In genomic region chr19:30959011-30959410, GRCh38 we compare ENCODE assay signal across 37 cellular contexts.
"Had no signal": no experiment of that assay in that cellular context is flagged by ENCODE, and none has a peak within 500 bp of the region (broad histone marks: within the 10 kb centered on the region; RNA-seq: fewer than 3 reads in every experiment).

No MANE protein-coding gene starts in this region.

- H3K4me1 Mint-ChIP-seq: activated naive CD4-positive, alpha-beta T cell treated with anti-CD3 and anti-CD28 coated beads, Interleukin-2, amount 10 ng/mL, durations not matched to agents 7 days and 5 days; activated naive CD4-positive, alpha-beta T cell treated with anti-CD3 and anti-CD28 coated beads, Interleukin-2, amount 50 U/mL, for 24 hours; activated naive CD8-positive, alpha-beta T cell treated with anti-CD3 and anti-CD28 coated beads for 36 hours; activated naive CD8-positive, alpha-beta T cell treated with anti-CD3 and anti-CD28 coated beads, Interleukin-2, amount 10 ng/mL, durations not matched to agents 7 days and 5 days; activated naive CD8-positive, alpha-beta T cell treated with anti-CD3 and anti-CD28 coated beads, Interleukin-2, amount 50 U/mL, for 24 hours; central memory CD8-positive, alpha-beta T cell had no signal

- H3K27ac ChIP-seq: adrenal gland, ascending aorta, body of pancreas, brain microvascular endothelial cell, breast epithelium, cardiac muscle cell had no signal

- H3K36me3 ChIP-seq: adrenal gland, ascending aorta, brain microvascular endothelial cell, breast epithelium, cardiac muscle cell had no signal

- H3K9me3 Mint-ChIP-seq: activated naive CD4-positive, alpha-beta T cell treated with anti-CD3 and anti-CD28 coated beads, Interleukin-2, amount 10 ng/mL, durations not matched to agents 7 days and 5 days; activated naive CD4-positive, alpha-beta T cell treated with anti-CD3 and anti-CD28 coated beads, Interleukin-2, amount 50 U/mL, for 24 hours; activated naive CD8-positive, alpha-beta T cell treated with anti-CD3 and anti-CD28 coated beads for 36 hours; activated T-helper 17 cell treated with anti-CD3 and anti-CD28 coated beads, Interleukin-2, amount 50 U/mL, for 72 hours; central memory CD8-positive, alpha-beta T cell had no signal

- H3K4me3 Mint-ChIP-seq: activated naive CD4-positive, alpha-beta T cell treated with anti-CD3 and anti-CD28 coated beads for 36 hours; activated naive CD4-positive, alpha-beta T cell treated with anti-CD3 and anti-CD28 coated beads, Interleukin-2, amount 10 ng/mL, durations not matched to agents 7 days and 5 days; activated naive CD4-positive, alpha-beta T cell treated with anti-CD3 and anti-CD28 coated beads, Interleukin-2, amount 50 U/mL, for 24 hours; activated naive CD8-positive, alpha-beta T cell; activated naive CD8-positive, alpha-beta T cell treated with anti-CD3 and anti-CD28 coated beads for 36 hours; activated naive CD8-positive, alpha-beta T cell treated with anti-CD3 and anti-CD28 coated beads, Interleukin-2, amount 10 ng/mL, durations not matched to agents 7 days and 5 days; activated naive CD8-positive, alpha-beta T cell treated with anti-CD3 and anti-CD28 coated beads, Interleukin-2, amount 50 U/mL, for 24 hours; activated T-cell treated with anti-CD3 and anti-CD28 coated beads, Interleukin-2, amount 50 U/mL, for 24 hours; activated T-cell treated with anti-CD3 and anti-CD28 coated beads, Interleukin-2, amount 50 U/mL, for 4 hours; activated T-cell treated with anti-CD3 and anti-CD28 coated beads, Interleukin-2, amount 50 U/mL, for 72 hours; activated T-helper 1 cell treated with anti-CD3 and anti-CD28 coated beads, Interleukin-12 subunit alpha, Interleukin-12 subunit beta, Interleukin-2, Interleukin-4 antibody, amounts not matched to agents 30 ng/mL and 10 ng/mL and 1 ng/mL, durations not matched to agents 14 hours and 24 hours and 36 hours; activated T-helper 17 cell treated with anti-CD3 and anti-CD28 coated beads, Interleukin-2, amount 50 U/mL, for 72 hours; brain; central memory CD8-positive, alpha-beta T cell had no signal

- H3K36me3 Mint-ChIP-seq: activated naive CD4-positive, alpha-beta T cell treated with anti-CD3 and anti-CD28 coated beads, Interleukin-2, amount 10 ng/mL, durations not matched to agents 7 days and 5 days; activated naive CD4-positive, alpha-beta T cell treated with anti-CD3 and anti-CD28 coated beads, Interleukin-2, amount 50 U/mL, for 24 hours; activated naive CD4-positive, alpha-beta T cell treated with anti-CD3 and anti-CD28 coated beads, Interleukin-2, amount 50 U/mL, for 72 hours; activated naive CD8-positive, alpha-beta T cell; activated naive CD8-positive, alpha-beta T cell treated with anti-CD3 and anti-CD28 coated beads for 36 hours; activated naive CD8-positive, alpha-beta T cell treated with anti-CD3 and anti-CD28 coated beads, Interleukin-2, amount 10 ng/mL, durations not matched to agents 7 days and 5 days; brain had no signal

- H3K27me3 ChIP-seq: ascending aorta, body of pancreas, brain microvascular endothelial cell, breast epithelium, cardiac muscle cell had no signal

- H3K27me3 Mint-ChIP-seq: activated naive CD4-positive, alpha-beta T cell treated with anti-CD3 and anti-CD28 coated beads, Interleukin-2, amount 10 ng/mL, durations not matched to agents 7 days and 5 days; activated naive CD8-positive, alpha-beta T cell treated with anti-CD3 and anti-CD28 coated beads, Interleukin-2, amount 10 ng/mL, durations not matched to agents 7 days and 5 days had no signal

- H3K27ac Mint-ChIP-seq: activated naive CD4-positive, alpha-beta T cell treated with anti-CD3 and anti-CD28 coated beads for 36 hours; activated naive CD4-positive, alpha-beta T cell treated with anti-CD3 and anti-CD28 coated beads, Interleukin-2, amount 10 ng/mL, durations not matched to agents 7 days and 5 days; activated naive CD4-positive, alpha-beta T cell treated with anti-CD3 and anti-CD28 coated beads, Interleukin-2, amount 50 U/mL, for 24 hours; activated naive CD4-positive, alpha-beta T cell treated with anti-CD3 and anti-CD28 coated beads, Interleukin-2, amount 50 U/mL, for 72 hours; activated naive CD8-positive, alpha-beta T cell; activated naive CD8-positive, alpha-beta T cell treated with anti-CD3 and anti-CD28 coated beads for 36 hours; activated naive CD8-positive, alpha-beta T cell treated with anti-CD3 and anti-CD28 coated beads, Interleukin-2, amount 10 ng/mL, durations not matched to agents 7 days and 5 days; activated naive CD8-positive, alpha-beta T cell treated with anti-CD3 and anti-CD28 coated beads, Interleukin-2, amount 50 U/mL, for 24 hours; activated T-cell treated with anti-CD3 and anti-CD28 coated beads, Interleukin-2, amount 50 U/mL, for 24 hours; activated T-cell treated with anti-CD3 and anti-CD28 coated beads, Interleukin-2, amount 50 U/mL, for 72 hours; activated T-helper 1 cell treated with anti-CD3 and anti-CD28 coated beads, Interleukin-12 subunit alpha, Interleukin-12 subunit beta, Interleukin-2, Interleukin-4 antibody, amounts not matched to agents 30 ng/mL and 10 ng/mL and 1 ng/mL, durations not matched to agents 14 hours and 24 hours and 36 hours; activated T-helper 17 cell treated with anti-CD3 and anti-CD28 coated beads, Interleukin-2, amount 50 U/mL, for 72 hours; activated T-helper 2 cell treated with anti-CD3 and anti-CD28 coated beads, Interferon-gamma antibody, Interleukin-2, Interleukin-4, amounts not matched to agents 10 μg/mL and 5 μg/mL and 100 μg/mL, durations not matched to agents 14 hours and 24 hours and 36 hours; brain had no signal

- ATAC-seq: activated naive CD4-positive, alpha-beta T cell treated with anti-CD3 and anti-CD28 coated beads, Interleukin-2, amount 50 U/mL, for 72 hours; activated naive CD8-positive, alpha-beta T cell treated with anti-CD3 and anti-CD28 coated beads, Interleukin-2, amount 50 U/mL, for 24 hours; activated T-cell treated with anti-CD3 and anti-CD28 coated beads, Interleukin-2, amount 50 U/mL, for 4 hours; activated T-cell treated with anti-CD3 and anti-CD28 coated beads, Interleukin-2, amount 50 U/mL, for 72 hours; activated T-helper 17 cell treated with anti-CD3 and anti-CD28 coated beads, Interleukin-2, amount 50 U/mL, for 72 hours; body of pancreas had no signal

- H3K4me3 ChIP-seq: adrenal gland, ascending aorta, body of pancreas, breast epithelium, cardiac muscle cell had no signal

- H3K9me3 ChIP-seq: adrenal gland, ascending aorta, body of pancreas had no signal

- H3K4me1 ChIP-seq: adrenal gland, ascending aorta, body of pancreas, breast epithelium had no signal

- DNase-seq: activated effector memory CD4-positive, alpha-beta T cell treated with anti-CD3 and anti-CD28 coated beads, Interleukin-2, amount 50 U/mL, for 16 hours; activated effector memory CD4-positive, alpha-beta T cell treated with Interleukin-2 at 50 U/mL for 16 hours; activated gamma-delta T cell; activated gamma-delta T cell treated with Interleukin-2 at 50 U/mL for 16 hours; activated naive CD4-positive, alpha-beta T cell; activated naive CD4-positive, alpha-beta T cell treated with anti-CD3 and anti-CD28 coated beads for 36 hours; activated naive CD4-positive, alpha-beta T cell treated with anti-CD3 and anti-CD28 coated beads, Interleukin-2, amount 10 ng/mL, durations not matched to agents 7 days and 5 days; activated naive CD4-positive, alpha-beta T cell treated with anti-CD3 and anti-CD28 coated beads, Interleukin-2, amount 50 U/mL, for 16 hours; activated naive CD4-positive, alpha-beta T cell treated with Interleukin-2 at 50 U/mL for 16 hours; activated naive CD8-positive, alpha-beta T cell treated with anti-CD3 and anti-CD28 coated beads for 36 hours; activated naive CD8-positive, alpha-beta T cell treated with anti-CD3 and anti-CD28 coated beads, Interleukin-2, amount 10 ng/mL, durations not matched to agents 7 days and 5 days; activated naive CD8-positive, alpha-beta T cell treated with anti-CD3 and anti-CD28 coated beads, Interleukin-2, amount 50 U/mL, for 24 hours; activated T-cell treated with anti-CD3 and anti-CD28 coated beads, Interleukin-2, amount 50 U/mL, for 24 hours; activated T-cell treated with anti-CD3 and anti-CD28 coated beads, Interleukin-2, amount 50 U/mL, for 4 hours; activated T-cell treated with anti-CD3 and anti-CD28 coated beads, Interleukin-2, amount 50 U/mL, for 48 hours; activated T-cell treated with anti-CD3 and anti-CD28 coated beads, Interleukin-2, amount 50 U/mL, for 72 hours; adrenal gland; amniotic stem cell; amygdala; anterior cingulate cortex; aorta; body of pancreas; brain microvascular endothelial cell; caudate nucleus; central memory CD4-positive, alpha-beta T cell; cerebellar nuclear complex had no signal
